In genomic region chr17:75379426-75379825, GRCh38 we compare ENCODE assay signal across 4 cellular contexts.
TF ChIP-seq lines count a peak whose summit lies in the region.

No MANE protein-coding gene starts in this region.

TF ChIP-seq in HEK293, 187 proteins besides CTCF, POLR2A, EP300 and RAD21:
- TF ChIP-seq ZNF121 (tag by site-specific recombination; IDR thresholded peaks at IDR 0.05), result peak; percentile 75

TF ChIP-seq in WTC11, 78 proteins besides CTCF, POLR2A, EP300 and RAD21:
- TF ChIP-seq ZNF121 (CRISPR knock-in tag; IDR thresholded peaks at IDR 0.05), result peak; percentile 83; the same call in 1 of the 2 replicates

TF ChIP-seq in K562, 482 proteins besides CTCF, POLR2A, EP300 and RAD21:
- peak; percentile 22; the same call in 1 of the 2 replicates for TF ChIP-seq ZNF121 (CRISPR knock-in tag; conservative IDR thresholded peaks at IDR 0.05)

TF ChIP-seq in HepG2, 621 proteins besides CTCF, POLR2A, EP300 and RAD21:
- TF ChIP-seq ZNF263 (CRISPR knock-in tag; IDR thresholded peaks at IDR 0.05) (peak; percentile 67), ZNF770 (CRISPR knock-in tag; IDR thresholded peaks at IDR 0.05) (peak; percentile 48; the same call in 1 of the 2 replicates), ZNF121 (CRISPR knock-in tag; IDR thresholded peaks at IDR 0.05) (peak; percentile 87)
